ENCODE assay signal across 1 cellular context in the genomic region with DNA sequence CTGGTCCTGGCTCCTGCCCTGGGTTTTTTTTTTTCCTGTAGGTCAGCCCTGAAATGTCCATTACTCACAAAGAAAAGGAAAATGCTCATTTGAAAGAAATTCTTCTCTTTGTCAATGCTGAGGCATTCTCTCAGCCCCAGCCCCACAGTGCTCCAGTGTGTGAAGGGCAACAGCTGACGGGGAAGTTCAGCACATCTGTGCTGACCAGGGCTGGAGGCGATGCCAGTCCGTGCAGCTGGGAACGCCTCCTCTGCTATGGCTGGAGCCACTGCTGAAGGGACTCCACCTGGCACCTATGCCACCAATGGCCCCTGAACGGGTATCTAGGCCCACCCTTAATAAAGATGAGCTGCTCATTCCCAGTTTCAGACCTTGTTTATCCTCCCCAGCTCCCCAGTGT.
TF ChIP-seq lines count a peak whose summit lies in the region.

No MANE protein-coding gene starts in this region.

TF ChIP-seq in H1, 55 proteins besides CTCF, POLR2A, EP300 and RAD21:
- TF ChIP-seq ZNF274 (IDR thresholded peaks at IDR 0.05; ENCODE audit: borderline replicate concordance, extremely low read depth, low read length): no peak
- TF ChIP-seq BACH1 (IDR thresholded peaks at IDR 0.05; ENCODE audit: low read length): no peak
- TF ChIP-seq RFX5 (IDR thresholded peaks at IDR 0.05; ENCODE audit: borderline replicate concordance, low read depth, low read length): no peak
- TF ChIP-seq KDM4A (IDR thresholded peaks at IDR 0.05; ENCODE audit: low read depth, low read length, severe bottlenecking): no peak
